In genomic region chr11:95055273-95055897, GRCh38 we compare ENCODE assay signal across 17 cellular contexts. TPM values are rescaled to one million over a fixed set of nuclear protein-coding genes. Genes with fewer than 3 reads are reported as not detected.
DNase-seq lines count a peak whose midpoint lies in the region; ATAC-seq and TF ChIP-seq lines count a peak whose summit lies in the region.
"Had no signal": no experiment of that assay in that cellular context is flagged by ENCODE, and none has a peak within 500 bp of the region (broad histone marks: within the 10 kb centered on the region; RNA-seq: fewer than 3 reads in every experiment).

No MANE protein-coding gene starts in this region.

- no peaks in the 10 kb centered on the region for H3K4me1 Mint-ChIP-seq in activated CD4-positive, alpha-beta T cell treated with anti-CD3 and anti-CD28 coated beads, Interleukin-2, amount 10 ng/mL, durations not matched to agents 24 days and 14 days
- peaks cover 7 to 11% of the 10 kb centered on the region in 2 donors for H3K4me1 Mint-ChIP-seq in stimulated activated naive B cell treated with anti-CD40 and anti-IgM and Interleukin-4, amounts not matched to agents 10 μg/mL and 1 μg/mL and 100 μg/mL, for 72 hours
- H3K4me1 Mint-ChIP-seq: activated naive CD4-positive, alpha-beta T cell treated with anti-CD3 and anti-CD28 coated beads, Interleukin-2, amount 10 ng/mL, durations not matched to agents 7 days and 5 days; T-cell had no signal

- no peaks in the 10 kb centered on the region for H3K36me3 Mint-ChIP-seq in activated CD4-positive, alpha-beta T cell treated with anti-CD3 and anti-CD28 coated beads, Interleukin-2, amount 10 ng/mL, durations not matched to agents 24 days and 14 days (ENCODE audit: low read depth)
- H3K36me3 Mint-ChIP-seq in stimulated activated naive B cell treated with anti-CD40 and anti-IgM and Interleukin-4, amounts not matched to agents 10 μg/mL and 1 μg/mL and 100 μg/mL, for 72 hours: no peaks in the 10 kb centered on the region
- H3K36me3 Mint-ChIP-seq: activated CD4-positive, alpha-beta memory T cell treated with anti-CD3 and anti-CD28 coated beads for 36 hours; activated naive CD4-positive, alpha-beta T cell treated with anti-CD3 and anti-CD28 coated beads, Interleukin-2, amount 10 ng/mL, durations not matched to agents 7 days and 5 days; T-cell had no signal

- peaks cover 48% of the 10 kb centered on the region for H3K27me3 Mint-ChIP-seq in activated CD4-positive, alpha-beta T cell treated with anti-CD3 and anti-CD28 coated beads, Interleukin-2, amount 10 ng/mL, durations not matched to agents 24 days and 14 days
- H3K27me3 Mint-ChIP-seq in stimulated activated naive B cell treated with anti-CD40 and anti-IgM and Interleukin-4, amounts not matched to agents 10 μg/mL and 1 μg/mL and 100 μg/mL, for 72 hours: no peaks in the 10 kb centered on the region

- intact Hi-C loops in activated CD4-positive, alpha-beta T cell treated with anti-CD3 and anti-CD28 coated beads, Interleukin-2, amount 10 ng/mL, durations not matched to agents 24 days and 14 days (cut with micrococcal nuclease): no loop called here
- intact Hi-C loops in gastrocnemius medialis (cut with DNase I; ENCODE audit: low total_unique reads): no loop called here

- H3K4me3 ChIP-seq in gastrocnemius medialis: no peak overlapping the region

- in situ Hi-C loops in gastrocnemius medialis (cut with MboI; ENCODE audit: low sequenced_read_pairs in 4 of 4): loop anchor here in 1 of 4 donors (25.0 kb wide), 1 partner anchor 182 kb away; the partner anchor contains the start of gene SESN3

- no peak for TF ChIP-seq CTCF in gastrocnemius medialis (IDR thresholded peaks at IDR 0.05 in 4 of 5, conservative IDR thresholded peaks at IDR 0.05 in 1 of 5)

- H3K4me3 Mint-ChIP-seq in activated CD4-positive, alpha-beta T cell treated with anti-CD3 and anti-CD28 coated beads, Interleukin-2, amount 10 ng/mL, durations not matched to agents 24 days and 14 days: no peak overlapping the region
- H3K4me3 Mint-ChIP-seq in stimulated activated naive B cell treated with anti-CD40 and anti-IgM and Interleukin-4, amounts not matched to agents 10 μg/mL and 1 μg/mL and 100 μg/mL, for 72 hours: no peak overlapping the region
- H3K4me3 Mint-ChIP-seq: activated CD4-positive, alpha-beta memory T cell treated with anti-CD3 and anti-CD28 coated beads for 36 hours; activated naive CD4-positive, alpha-beta T cell treated with anti-CD3 and anti-CD28 coated beads, Interleukin-2, amount 10 ng/mL, durations not matched to agents 7 days and 5 days; T-cell had no signal

- peak; percentile 99 for ATAC-seq in GM21786 (IDR thresholded peaks at IDR 0.05; ENCODE audit: unreplicated experiment)
- ATAC-seq in HG03108 (IDR thresholded peaks at IDR 0.05; ENCODE audit: unreplicated experiment): peak; percentile 99
- peak; percentile 91 to 98 for ATAC-seq in stimulated activated naive B cell treated with anti-CD40 and anti-IgM and Interleukin-4, amounts not matched to agents 10 μg/mL and 1 μg/mL and 100 μg/mL, for 72 hours (replicated peaks)
- no peak for ATAC-seq in gastrocnemius medialis
- ATAC-seq: T-cell had no signal

- no peak overlapping the region for H3K27ac ChIP-seq in gastrocnemius medialis
- H3K27ac ChIP-seq: 22Rv1 had no signal

- peak; percentile 44 for DNase-seq in activated CD4-positive, alpha-beta T cell treated with anti-CD3 and anti-CD28 coated beads, Interleukin-2, amount 10 ng/mL, durations not matched to agents 24 days and 14 days
- DNase-seq in activated CD4-positive, alpha-beta T cell treated with anti-CD3 and anti-CD28 coated beads for 1 hour: no peak
- no peak for DNase-seq in stimulated activated naive B cell treated with anti-CD40 and anti-IgM and Interleukin-4, amounts not matched to agents 10 μg/mL and 1 μg/mL and 100 μg/mL, for 72 hours
- no peak for DNase-seq in NCI-H226
- no peak for DNase-seq in gastrocnemius medialis
- DNase-seq in NCI-H1694 (lab: John Stamatoyannopoulos, UW): no peak
- DNase-seq: activated CD4-positive, alpha-beta memory T cell treated with anti-CD3 and anti-CD28 coated beads for 36 hours; activated naive CD4-positive, alpha-beta T cell treated with anti-CD3 and anti-CD28 coated beads, Interleukin-2, amount 10 ng/mL, durations not matched to agents 7 days and 5 days; NCI-H2081 treated with DMSO at 0.1 percent for 48 hours; stimulated activated CD4-positive, alpha-beta T cell treated with anti-CD3 and anti-CD28 coated beads, Interleukin-4, amount 100 ng/mL, for 24 hours; T-cell had no signal

- no peaks in the 10 kb centered on the region for H3K27me3 ChIP-seq in gastrocnemius medialis

- H3K9me3 ChIP-seq in gastrocnemius medialis: no peaks in the 10 kb centered on the region

- H3K4me1 ChIP-seq in gastrocnemius medialis: no peaks in the 10 kb centered on the region

- H3K36me3 ChIP-seq in gastrocnemius medialis: no peaks in the 10 kb centered on the region

- no peak overlapping the region for H3K27ac Mint-ChIP-seq in activated CD4-positive, alpha-beta T cell treated with anti-CD3 and anti-CD28 coated beads, Interleukin-2, amount 10 ng/mL, durations not matched to agents 24 days and 14 days
- no peak overlapping the region for H3K27ac Mint-ChIP-seq in stimulated activated naive B cell treated with anti-CD40 and anti-IgM and Interleukin-4, amounts not matched to agents 10 μg/mL and 1 μg/mL and 100 μg/mL, for 72 hours
- H3K27ac Mint-ChIP-seq: activated CD4-positive, alpha-beta memory T cell treated with anti-CD3 and anti-CD28 coated beads for 36 hours; activated naive CD4-positive, alpha-beta T cell treated with anti-CD3 and anti-CD28 coated beads, Interleukin-2, amount 10 ng/mL, durations not matched to agents 7 days and 5 days; T-cell had no signal

- no peak for TF ChIP-seq POLR2A in gastrocnemius medialis (IDR thresholded peaks at IDR 0.05)

- H3K9me3 Mint-ChIP-seq in activated CD4-positive, alpha-beta T cell treated with anti-CD3 and anti-CD28 coated beads, Interleukin-2, amount 10 ng/mL, durations not matched to agents 24 days and 14 days: no peaks in the 10 kb centered on the region
- H3K9me3 Mint-ChIP-seq in stimulated activated naive B cell treated with anti-CD40 and anti-IgM and Interleukin-4, amounts not matched to agents 10 μg/mL and 1 μg/mL and 100 μg/mL, for 72 hours: no peaks in the 10 kb centered on the region
- H3K9me3 Mint-ChIP-seq: activated CD4-positive, alpha-beta memory T cell treated with anti-CD3 and anti-CD28 coated beads for 36 hours; activated naive CD4-positive, alpha-beta T cell treated with anti-CD3 and anti-CD28 coated beads, Interleukin-2, amount 10 ng/mL, durations not matched to agents 7 days and 5 days; T-cell had no signal

RNA-seq across cellular contexts. Expression of gene KDM4F, which starts 6.2 kb away (rescaled TPM):
- not detected in 2 replicates for total RNA-seq in activated CD4-positive, alpha-beta T cell treated with anti-CD3 and anti-CD28 coated beads, Interleukin-2, amount 10 ng/mL, durations not matched to agents 24 days and 14 days
- total RNA-seq in gastrocnemius medialis: not detected
- total RNA-seq: activated CD4-positive, alpha-beta memory T cell treated with anti-CD3 and anti-CD28 coated beads for 36 hours; cerebellum; mononuclear cell; pulmonary artery endothelial cell; T-cell had no signal

RNA-seq across cellular contexts. Expression of gene SRSF8, which starts 11.3 kb away (rescaled TPM):
- total RNA-seq in activated CD4-positive, alpha-beta T cell treated with anti-CD3 and anti-CD28 coated beads, Interleukin-2, amount 10 ng/mL, durations not matched to agents 24 days and 14 days: 45.9 and 46.0 TPM in 2 replicates
- total RNA-seq in gastrocnemius medialis: 10 to 100 TPM; 18.2 to 31.0 (median 21.5) TPM

RNA-seq across cellular contexts. Expression of gene KDM4E, which starts 30.3 kb away (rescaled TPM):
- total RNA-seq in activated CD4-positive, alpha-beta T cell treated with anti-CD3 and anti-CD28 coated beads, Interleukin-2, amount 10 ng/mL, durations not matched to agents 24 days and 14 days: not detected in 2 replicates
- not detected for total RNA-seq in gastrocnemius medialis
- total RNA-seq: activated CD4-positive, alpha-beta memory T cell treated with anti-CD3 and anti-CD28 coated beads for 36 hours; cerebellum; mononuclear cell; pulmonary artery endothelial cell; T-cell had no signal

RNA-seq across cellular contexts. Expression of gene ENDOD1, which starts 34.3 kb away (rescaled TPM):
- 34.1 and 34.3 TPM in 2 replicates for total RNA-seq in activated CD4-positive, alpha-beta T cell treated with anti-CD3 and anti-CD28 coated beads, Interleukin-2, amount 10 ng/mL, durations not matched to agents 24 days and 14 days
- total RNA-seq in gastrocnemius medialis: 10 to 100 TPM; 17.5 to 35.2 (median 27.6) TPM

Comparison
In these comparisons a context has a peak if more than half of its experiments do, and no peak if none do; other contexts are left out.
1. ATAC-seq: peak in GM21786 (single experiment), HG03108 (single experiment) and stimulated activated naive B cell treated with anti-CD40 and anti-IgM and Interleukin-4, amounts not matched to agents 10 μg/mL and 1 μg/mL and 100 μg/mL, for 72 hours (2 of 2); none in gastrocnemius medialis (0 of 2).